In the genomic region with DNA sequence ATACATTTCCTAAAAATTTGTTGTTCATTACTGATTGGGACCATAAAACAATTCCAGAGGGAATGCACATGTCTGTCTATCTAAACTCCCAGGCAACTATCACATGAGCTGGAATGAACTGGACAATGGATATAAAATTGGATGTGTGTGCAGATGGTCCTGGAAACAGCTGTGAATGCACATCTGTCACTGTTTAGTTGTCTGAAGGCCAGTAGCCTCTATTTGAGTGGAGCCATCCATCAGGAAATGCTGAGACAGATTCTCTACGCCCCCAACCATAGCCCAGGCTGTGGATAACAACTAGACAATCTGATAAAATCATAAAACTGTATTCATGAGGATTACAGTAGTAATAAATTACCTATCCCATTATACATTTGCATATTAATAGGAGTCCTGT, we compare ENCODE assay signal across 7 cellular contexts.
"Had no signal": no experiment of that assay in that cellular context is flagged by ENCODE, and none has a peak within 500 bp of the region (broad histone marks: within the 10 kb centered on the region; RNA-seq: fewer than 3 reads in every experiment).

No MANE protein-coding gene starts in this region.

- H2AFZ ChIP-seq: GM23338 had no signal

- H3K4me3 ChIP-seq: GM23338 had no signal

- H3K4me1 Mint-ChIP-seq: GM23338, H9, IgD-negative memory B cell had no signal

- H3K4me3 Mint-ChIP-seq: GM23338, H9, IgD-negative memory B cell had no signal

- ATAC-seq: GM23338, HepG2 had no signal

- H3K4me2 ChIP-seq: GM23338 had no signal

- DNase-seq: H9, HCEC 1CT, KBM-7 had no signal

- H3K27ac Mint-ChIP-seq: GM23338, H9, IgD-negative memory B cell had no signal

- H3K27ac ChIP-seq: HL-60 had no signal
